ENCODE assay signal across 1 cellular context in the genomic region with DNA sequence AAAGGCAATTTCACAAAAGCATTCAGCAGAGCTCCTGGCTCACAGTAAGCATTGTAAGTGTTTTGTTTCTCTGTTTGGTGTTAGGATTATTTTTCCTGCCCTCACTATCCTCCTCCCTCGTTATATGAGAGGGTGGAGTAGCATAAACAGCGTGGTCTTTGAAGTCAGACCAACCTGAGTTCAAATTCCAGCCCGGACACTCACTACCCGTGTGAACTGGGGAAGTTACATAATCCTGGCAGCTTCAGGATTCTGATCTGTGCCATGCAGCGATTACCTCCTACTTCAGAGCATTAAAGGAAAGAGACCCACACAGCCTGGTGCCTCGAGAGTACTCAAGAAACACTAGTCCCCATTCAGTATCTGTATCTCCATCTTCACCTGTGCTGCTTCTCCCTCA.
TF ChIP-seq lines count a peak whose summit lies in the region.

No MANE protein-coding gene starts in this region.

TF ChIP-seq in HepG2, 621 proteins besides CTCF, POLR2A, EP300 and RAD21 (continued from another document and continues in another):
- TF ChIP-seq, protein P1, sequence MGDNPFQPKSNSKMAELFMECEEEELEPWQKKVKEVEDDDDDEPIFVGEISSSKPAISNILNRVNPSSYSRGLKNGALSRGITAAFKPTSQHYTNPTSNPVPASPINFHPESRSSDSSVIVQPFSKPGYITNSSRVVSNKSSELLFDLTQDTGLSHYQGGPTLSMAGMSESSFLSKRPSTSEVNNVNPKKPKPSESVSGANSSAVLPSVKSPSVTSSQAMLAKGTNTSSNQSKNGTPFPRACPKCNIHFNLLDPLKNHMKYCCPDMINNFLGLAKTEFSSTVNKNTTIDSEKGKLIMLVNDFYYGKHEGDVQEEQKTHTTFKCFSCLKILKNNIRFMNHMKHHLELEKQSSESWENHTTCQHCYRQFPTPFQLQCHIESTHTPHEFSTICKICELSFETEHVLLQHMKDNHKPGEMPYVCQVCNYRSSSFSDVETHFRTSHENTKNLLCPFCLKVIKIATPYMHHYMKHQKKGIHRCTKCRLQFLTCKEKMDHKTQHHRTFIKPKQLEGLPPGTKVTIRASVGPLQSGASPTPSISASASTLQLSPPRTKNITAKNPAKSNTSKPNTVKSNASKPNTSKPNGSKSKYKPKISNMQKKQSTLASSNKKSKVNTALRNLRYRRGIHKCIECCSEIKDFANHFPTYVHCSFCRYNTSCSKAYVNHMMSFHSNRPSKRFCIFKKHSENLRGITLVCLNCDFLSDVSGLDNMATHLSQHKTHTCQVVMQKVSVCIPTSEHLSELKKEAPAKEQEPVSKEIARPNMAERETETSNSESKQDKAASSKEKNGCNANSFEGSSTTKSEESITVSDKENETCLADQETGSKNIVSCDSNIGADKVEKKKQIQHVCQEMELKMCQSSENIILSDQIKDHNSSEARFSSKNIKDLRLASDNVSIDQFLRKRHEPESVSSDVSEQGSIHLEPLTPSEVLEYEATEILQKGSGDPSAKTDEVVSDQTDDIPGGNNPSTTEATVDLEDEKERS (CRISPR knock-in tag; IDR thresholded peaks at IDR 0.05), result no peak
- TF ChIP-seq ZBTB21 (CRISPR knock-in tag; IDR thresholded peaks at IDR 0.05) (no peak), THAP7 (CRISPR knock-in tag; IDR thresholded peaks at IDR 0.05) (no peak), MAF1 (CRISPR knock-in tag; IDR thresholded peaks at IDR 0.05; ENCODE audit: borderline replicate concordance) (no peak), NFIC (IDR thresholded peaks at IDR 0.05; ENCODE audit: low read length) (peak; percentile 57; the same call in 1 of the 2 replicates), ZIK1 (CRISPR knock-in tag; IDR thresholded peaks at IDR 0.05; ENCODE audit: borderline replicate concordance, low read depth) (no peak), NFE2 (CRISPR knock-in tag; IDR thresholded peaks at IDR 0.05) (no peak), JARID2 (CRISPR knock-in tag; IDR thresholded peaks at IDR 0.05; ENCODE audit: insufficient replicate concordance) (no peak), ZNF550 (CRISPR knock-in tag; IDR thresholded peaks at IDR 0.05; ENCODE audit: borderline replicate concordance) (no peak), SRSF4 (IDR thresholded peaks at IDR 0.05; ENCODE audit: low read depth, low read length, poor library complexity, severe bottlenecking) (no peak), HNF1A (IDR thresholded peaks at IDR 0.05; ENCODE audit: low read depth) (0 out of 2 replicates have a peak, but pooled peaks have one; percentile 18), HNF1A (CRISPR knock-in tag; IDR thresholded peaks at IDR 0.05; ENCODE audit: borderline replicate concordance) (no peak), ZNF646 (CRISPR knock-in tag; IDR thresholded peaks at IDR 0.05) (no peak), ZNF746 (CRISPR knock-in tag; IDR thresholded peaks at IDR 0.05) (0 out of 2 replicates have a peak, but pooled peaks have one; percentile 58), FOSL2 (CRISPR knock-in tag; IDR thresholded peaks at IDR 0.05) (peak; percentile 75), ZBTB7B (CRISPR knock-in tag; IDR thresholded peaks at IDR 0.05) (no peak), ZNF431 (CRISPR knock-in tag; IDR thresholded peaks at IDR 0.05; ENCODE audit: borderline replicate concordance, low read depth) (no peak), PRDM15 (CRISPR knock-in tag; IDR thresholded peaks at IDR 0.05) (no peak), ATRX (CRISPR knock-in tag; IDR thresholded peaks at IDR 0.05; ENCODE audit: borderline replicate concordance) (no peak), SRSF9 (IDR thresholded peaks at IDR 0.05; ENCODE audit: borderline replicate concordance, insufficient read depth, low read depth, low read length, poor library complexity, severe bottlenecking) (no peak), HDAC2 (CRISPR knock-in tag; IDR thresholded peaks at IDR 0.05) (peak; percentile 66), MAFG (CRISPR knock-in tag; IDR thresholded peaks at IDR 0.05) (no peak), HNRNPUL1 (IDR thresholded peaks at IDR 0.05; ENCODE audit: low read depth, low read length) (no peak), JDP2 (CRISPR knock-in tag; IDR thresholded peaks at IDR 0.05; ENCODE audit: borderline replicate concordance) (no peak), KDM1A (CRISPR knock-in tag; IDR thresholded peaks at IDR 0.05) (peak; percentile 72; the same call in 1 of the 2 replicates), ZMYM2 (CRISPR knock-in tag; IDR thresholded peaks at IDR 0.05) (no peak), IKZF1 (IDR thresholded peaks at IDR 0.05) (no peak), ZNF782 (CRISPR knock-in tag; IDR thresholded peaks at IDR 0.05; ENCODE audit: borderline replicate concordance) (no peak), ZNF839 (CRISPR knock-in tag; IDR thresholded peaks at IDR 0.05; ENCODE audit: borderline replicate concordance) (no peak)
